26 cellular contexts compared by ENCODE assay signal in genomic region chr13:39815345-39816111, GRCh38.
A peak's percentile ranks its signal among the peaks of the same experiment; 100 is the strongest.
DNase-seq lines count a peak whose midpoint lies in the region; ATAC-seq and TF ChIP-seq lines count a peak whose summit lies in the region.
"Had no signal": no experiment of that assay in that cellular context is flagged by ENCODE, and none has a peak within 500 bp of the region (broad histone marks: within the 10 kb centered on the region; RNA-seq: fewer than 3 reads in every experiment).

No MANE protein-coding gene starts in this region.

- ATAC-seq in body of pancreas = no peak
- ATAC-seq: A549; activated naive CD8-positive, alpha-beta T cell treated with anti-CD3 and anti-CD28 coated beads, Interleukin-2, amount 50 U/mL, for 24 hours; natural killer cell treated with Interleukin-12 subunit alpha and Interleukin-12 subunit beta and Interleukin-15 and Interleukin-18, amount 100 ng/mL, for 72 hours; stimulated activated memory B cell treated with anti-CD40 and anti-IgM and Interleukin-4, amounts not matched to agents 10 μg/mL and 1 μg/mL and 100 μg/mL, for 72 hours; WTC11 had no signal

- dilution Hi-C loops in mammary epithelial cell (cut with HindIII; ENCODE audit: low sequenced_read_pairs) = no loop called here

- H3K27me3 ChIP-seq in mammary epithelial cell (ENCODE audit: insufficient read depth, low read length) (no peaks in the 10 kb centered on the region), Caco-2 (replicated peaks; ENCODE audit: control insufficient read depth, insufficient read depth, low read length) (no peaks in the 10 kb centered on the region), body of pancreas (no peaks in the 10 kb centered on the region)
- H3K27me3 ChIP-seq: breast epithelium, suprapubic skin had no signal

- DNase-seq in MCF 10A (ENCODE audit: unreplicated experiment) (peak; percentile 22), mammary epithelial cell (no peak), choroid plexus epithelial cell (ENCODE audit: low read depth) (peak; percentile 88), glomerular endothelial cell (ENCODE audit: extremely low read depth, low read depth, low spot score) (peak; percentile 18), osteocyte (ENCODE audit: extremely low spot score, unreplicated experiment) (no peak), Caco-2 (no peak), body of pancreas (no peak), D341Med (ENCODE audit: low spot score) (no peak)
- DNase-seq: activated CD4-positive, alpha-beta memory T cell treated with anti-CD3 and anti-CD28 coated beads for 36 hours; activated effector memory CD4-positive, alpha-beta T cell treated with anti-CD3 and anti-CD28 coated beads, Interleukin-2, amount 50 U/mL, for 16 hours; activated naive CD8-positive, alpha-beta T cell treated with anti-CD3 and anti-CD28 coated beads, Interleukin-2, amount 50 U/mL, for 24 hours; C1 segment of cervical spinal cord; Calu3; GM23248; NCI-H1092 treated with DMSO at 0.1 percent for 48 hours; NCI-H2029 treated with DMSO at 0.1 percent for 48 hours; T-helper 9 cell had no signal

- no peak overlapping the region for H3K27ac Mint-ChIP-seq in MCF 10A (ENCODE audit: low read depth, unreplicated experiment)
- no peak overlapping the region for H3K27ac Mint-ChIP-seq in osteocyte (ENCODE audit: unreplicated experiment)
- H3K27ac Mint-ChIP-seq in Caco-2 (ENCODE audit: unreplicated experiment) = no peak overlapping the region
- H3K27ac Mint-ChIP-seq: activated CD4-positive, alpha-beta memory T cell treated with anti-CD3 and anti-CD28 coated beads for 36 hours; activated naive CD8-positive, alpha-beta T cell treated with anti-CD3 and anti-CD28 coated beads, Interleukin-2, amount 50 U/mL, for 24 hours; natural killer cell treated with Interleukin-12 subunit alpha and Interleukin-12 subunit beta and Interleukin-15 and Interleukin-18, amount 100 ng/mL, for 72 hours; progenitor cell of endocrine pancreas; stimulated activated memory B cell treated with anti-CD40 and anti-IgM and Interleukin-4, amounts not matched to agents 10 μg/mL and 1 μg/mL and 100 μg/mL, for 72 hours; WTC11 had no signal

- no TSS peak for BruUV-seq in MCF 10A (replicated peaks; lab: Mats Ljungman, UMichigan)
- BruUV-seq in mammary epithelial cell (replicated peaks; lab: Mats Ljungman, UMichigan) = no TSS peak
- no TSS peak for BruUV-seq in Caco-2 (replicated peaks; lab: Mats Ljungman, UMichigan)

- TF ChIP-seq POLR2A in body of pancreas (IDR thresholded peaks at IDR 0.05) = no peak

- intact Hi-C loops in MCF 10A (cut with micrococcal nuclease) (no loop called here), mammary epithelial cell (cut with micrococcal nuclease) (no loop called here), Caco-2 (cut with micrococcal nuclease; ENCODE audit: unreplicated experiment) (no loop called here), body of pancreas (cut with DNase I) (no loop called here)

- H3K27ac ChIP-seq in mammary epithelial cell (ENCODE audit: insufficient read depth, low read depth, low read length) (no peak overlapping the region), body of pancreas (no peak overlapping the region)
- H3K27ac ChIP-seq: A549, breast epithelium, epithelial cell of prostate, GM23248, skin epidermis, suprapubic skin had no signal

- no peak overlapping the region for H3K4me3 Mint-ChIP-seq in MCF 10A (ENCODE audit: unreplicated experiment)
- H3K4me3 Mint-ChIP-seq in osteocyte (ENCODE audit: unreplicated experiment) = no peak overlapping the region
- H3K4me3 Mint-ChIP-seq in Caco-2 (ENCODE audit: unreplicated experiment) = no peak overlapping the region
- H3K4me3 Mint-ChIP-seq: activated CD4-positive, alpha-beta memory T cell treated with anti-CD3 and anti-CD28 coated beads for 36 hours; activated naive CD8-positive, alpha-beta T cell treated with anti-CD3 and anti-CD28 coated beads, Interleukin-2, amount 50 U/mL, for 24 hours; natural killer cell treated with Interleukin-12 subunit alpha and Interleukin-12 subunit beta and Interleukin-15 and Interleukin-18, amount 100 ng/mL, for 72 hours; stimulated activated memory B cell treated with anti-CD40 and anti-IgM and Interleukin-4, amounts not matched to agents 10 μg/mL and 1 μg/mL and 100 μg/mL, for 72 hours; WTC11 had no signal

- no peak overlapping the region for H2AFZ ChIP-seq in mammary epithelial cell (ENCODE audit: low read depth, low read length)
- H2AFZ ChIP-seq: GM23248 had no signal

- H4K20me1 ChIP-seq in mammary epithelial cell (ENCODE audit: insufficient read depth, low read length) = no peaks in the 10 kb centered on the region

- no peak overlapping the region for H3K4me2 ChIP-seq in mammary epithelial cell (ENCODE audit: insufficient read depth, low read depth, low read length)
- H3K4me2 ChIP-seq: A549 had no signal

- TF ChIP-seq CTCF in MCF 10A (IDR thresholded peaks at IDR 0.05; ENCODE audit: unreplicated experiment) (no peak), mammary epithelial cell (conservative IDR thresholded peaks at IDR 0.05 in 1 of 2, IDR thresholded peaks at IDR 0.05 in 1 of 2; ENCODE audit: extremely low read depth in 1 of 2, insufficient read depth in 1 of 2, low read depth in 1 of 2, low read length in 2 of 2) (peak in 1 of 2 donors; percentile 20), choroid plexus epithelial cell (conservative IDR thresholded peaks at IDR 0.05; ENCODE audit: low read depth, low read length) (peak; percentile 61), osteocyte (IDR thresholded peaks at IDR 0.05) (peak; percentile 18), Caco-2 (IDR thresholded peaks at IDR 0.05; ENCODE audit: insufficient read depth in 1 of 2, low read depth in 1 of 2, low read length in 1 of 2, severe bottlenecking in 1 of 2, unreplicated experiment in 1 of 2) (no peak), body of pancreas (IDR thresholded peaks at IDR 0.05) (no peak)

- H3K4me1 Mint-ChIP-seq in MCF 10A (ENCODE audit: insufficient read depth, unreplicated experiment) (peaks cover 7% of the 10 kb centered on the region), osteocyte (ENCODE audit: unreplicated experiment) (peaks cover 6% of the 10 kb centered on the region), Caco-2 (ENCODE audit: low read depth, unreplicated experiment) (no peaks in the 10 kb centered on the region)
- H3K4me1 Mint-ChIP-seq: stimulated activated memory B cell treated with anti-CD40 and anti-IgM and Interleukin-4, amounts not matched to agents 10 μg/mL and 1 μg/mL and 100 μg/mL, for 72 hours had no signal

- POLR2A ChIA-PET in MCF 10A (lab: Yijun Ruan, JAX) = interaction anchor here (0.8 kb wide), 1 partner anchor 244 kb away, joined by 3 read pairs; no protein-coding TSS in a partner anchor
- POLR2A ChIA-PET in Caco-2 (lab: Charles Lee) = no interaction called here

- H3K4me1 ChIP-seq in mammary epithelial cell (ENCODE audit: insufficient read depth, low read length) = no peaks in the 10 kb centered on the region
- H3K4me1 ChIP-seq in Caco-2 = no peaks in the 10 kb centered on the region
- H3K4me1 ChIP-seq in body of pancreas = no peaks in the 10 kb centered on the region
- H3K4me1 ChIP-seq: A549, breast epithelium, suprapubic skin had no signal

- H3K36me3 ChIP-seq in mammary epithelial cell (ENCODE audit: insufficient read depth, low read length) (no peaks in the 10 kb centered on the region), Caco-2 (ENCODE audit: control insufficient read depth, insufficient read depth, low read length) (no peaks in the 10 kb centered on the region), body of pancreas (replicated peaks in 1 of 2; ENCODE audit: insufficient read depth in 1 of 2, low read depth in 2 of 2) (no peaks in the 10 kb centered on the region)
- H3K36me3 ChIP-seq: breast epithelium, suprapubic skin had no signal

- no peaks in the 10 kb centered on the region for H3K36me3 Mint-ChIP-seq in MCF 10A (ENCODE audit: insufficient read depth, unreplicated experiment)
- H3K36me3 Mint-ChIP-seq in osteocyte (ENCODE audit: unreplicated experiment) = no peaks in the 10 kb centered on the region
- H3K36me3 Mint-ChIP-seq in Caco-2 (ENCODE audit: insufficient read depth, unreplicated experiment) = no peaks in the 10 kb centered on the region
- H3K36me3 Mint-ChIP-seq: activated CD4-positive, alpha-beta memory T cell treated with anti-CD3 and anti-CD28 coated beads for 36 hours; natural killer cell treated with Interleukin-12 subunit alpha and Interleukin-12 subunit beta and Interleukin-15 and Interleukin-18, amount 100 ng/mL, for 72 hours; stimulated activated memory B cell treated with anti-CD40 and anti-IgM and Interleukin-4, amounts not matched to agents 10 μg/mL and 1 μg/mL and 100 μg/mL, for 72 hours; WTC11 had no signal

- H3K27me3 Mint-ChIP-seq in MCF 10A (ENCODE audit: insufficient read depth, unreplicated experiment) (no peaks in the 10 kb centered on the region), osteocyte (ENCODE audit: unreplicated experiment) (no peaks in the 10 kb centered on the region), Caco-2 (ENCODE audit: insufficient read depth, unreplicated experiment) (no peaks in the 10 kb centered on the region)
- H3K27me3 Mint-ChIP-seq: activated CD4-positive, alpha-beta memory T cell treated with anti-CD3 and anti-CD28 coated beads for 36 hours; progenitor cell of endocrine pancreas had no signal

- H3K4me3 ChIP-seq in mammary epithelial cell (replicated peaks in 1 of 3; ENCODE audit: insufficient read depth in 1 of 3, low read depth in 2 of 3, low read length in 3 of 3) = no peak overlapping the region
- no peak overlapping the region for H3K4me3 ChIP-seq in choroid plexus epithelial cell (ENCODE audit: low read depth, low read length)
- H3K4me3 ChIP-seq in Caco-2 (ENCODE audit: low read depth, low read length) = no peak overlapping the region
- no peak overlapping the region for H3K4me3 ChIP-seq in body of pancreas
- H3K4me3 ChIP-seq: A549, breast epithelium, GM23248, skin epidermis, suprapubic skin had no signal

- in situ Hi-C loops in mammary epithelial cell (cut with MboI; ENCODE audit: low sequenced_read_pairs in 2 of 2) = no loop called here

- WGBS in mammary epithelial cell (ENCODE audit: low coverage, missing lambda C conversion rate) = 65% methylated on average over 4 of the region's 5 CpGs
- 59 to 67% methylated on average over 5 of the region's 5 CpGs for WGBS in body of pancreas, 2 donors

- no peaks in the 10 kb centered on the region for H3K79me2 ChIP-seq in mammary epithelial cell (ENCODE audit: insufficient read depth, low read length)

- CTCF ChIA-PET in MCF 10A (lab: Yijun Ruan, JAX) (interaction anchor here (0.6 to 1.2 kb wide), 3 partner anchors 169 to 964 kb away, joined by 3 to 4 read pairs (median 3); no protein-coding TSS in a partner anchor), mammary epithelial cell (lab: Charles Lee; ENCODE audit: low non-redundant PET) (no interaction called here), Caco-2 (lab: Charles Lee) (no interaction called here)

- no peak overlapping the region for H3K9ac ChIP-seq in mammary epithelial cell (ENCODE audit: insufficient read depth, low read length)
- H3K9ac ChIP-seq: GM23248 had no signal

- H3K9me3 Mint-ChIP-seq in MCF 10A (ENCODE audit: unreplicated experiment) (no peaks in the 10 kb centered on the region), osteocyte (ENCODE audit: unreplicated experiment) (no peaks in the 10 kb centered on the region), Caco-2 (ENCODE audit: unreplicated experiment) (no peaks in the 10 kb centered on the region)
- H3K9me3 Mint-ChIP-seq: activated CD4-positive, alpha-beta memory T cell treated with anti-CD3 and anti-CD28 coated beads for 36 hours; activated naive CD8-positive, alpha-beta T cell treated with anti-CD3 and anti-CD28 coated beads, Interleukin-2, amount 50 U/mL, for 24 hours; natural killer cell treated with Interleukin-12 subunit alpha and Interleukin-12 subunit beta and Interleukin-15 and Interleukin-18, amount 100 ng/mL, for 72 hours; stimulated activated memory B cell treated with anti-CD40 and anti-IgM and Interleukin-4, amounts not matched to agents 10 μg/mL and 1 μg/mL and 100 μg/mL, for 72 hours; WTC11 had no signal

- H3K9me3 ChIP-seq in mammary epithelial cell (replicated peaks; ENCODE audit: insufficient read depth, low read length) (no peaks in the 10 kb centered on the region), Caco-2 (no peaks in the 10 kb centered on the region), body of pancreas (no peaks in the 10 kb centered on the region)
- H3K9me3 ChIP-seq: A549, breast epithelium, suprapubic skin had no signal

Comparison
In these comparisons a context has a peak if more than half of its experiments do, and no peak if none do; other contexts are left out.
1. DNase-seq: peak in MCF 10A (single experiment), choroid plexus epithelial cell (single experiment) and glomerular endothelial cell (single experiment); none in mammary epithelial cell (single experiment), osteocyte (single experiment), Caco-2 (0 of 2), body of pancreas (0 of 4) and D341Med (single experiment).
2. CTCF ChIP-seq: peak in choroid plexus epithelial cell (single experiment) and osteocyte (single experiment); none in MCF 10A (single experiment), Caco-2 (0 of 2) and body of pancreas (0 of 7).